ENCODE assay signal across 12 cellular contexts in genomic region chr6:70797625-70798024, GRCh38.
A peak's percentile ranks its signal among the peaks of the same experiment; 100 is the strongest.
DNase-seq lines count a peak whose midpoint lies in the region; ATAC-seq lines count a peak whose summit lies in the region.
"Had no signal": no experiment of that assay in that cellular context is flagged by ENCODE, and none has a peak within 500 bp of the region (broad histone marks: within the 10 kb centered on the region; RNA-seq: fewer than 3 reads in every experiment).

No MANE protein-coding gene starts in this region.

- peaks cover 42% of the 10 kb centered on the region for H3K36me3 Mint-ChIP-seq in T-helper 2 cell treated with Interferon-gamma antibody and Interleukin-4, amounts not matched to agents 5 μg/mL and 100 μg/mL, for 36 hours (ENCODE audit: low read depth)

- peak; percentile 97 for ATAC-seq in GM18498 (IDR thresholded peaks at IDR 0.05; ENCODE audit: unreplicated experiment)
- peak; percentile 100 for ATAC-seq in GM19395 (IDR thresholded peaks at IDR 0.05; ENCODE audit: unreplicated experiment)
- ATAC-seq in HG02759 (IDR thresholded peaks at IDR 0.05; ENCODE audit: unreplicated experiment): peak; percentile 91
- peak; percentile 88 for ATAC-seq in HG03439 (IDR thresholded peaks at IDR 0.05; ENCODE audit: unreplicated experiment)
- ATAC-seq: upper lobe of right lung had no signal

- H3K27me3 Mint-ChIP-seq in T-helper 2 cell treated with Interferon-gamma antibody and Interleukin-4, amounts not matched to agents 5 μg/mL and 100 μg/mL, for 36 hours (ENCODE audit: low read depth): no peaks in the 10 kb centered on the region

- no peak overlapping the region for H3K27ac Mint-ChIP-seq in T-helper 2 cell treated with Interferon-gamma antibody and Interleukin-4, amounts not matched to agents 5 μg/mL and 100 μg/mL, for 36 hours
- H3K27ac Mint-ChIP-seq: endodermal cell had no signal

- peaks cover 19% of the 10 kb centered on the region for H3K4me1 Mint-ChIP-seq in T-helper 2 cell treated with Interferon-gamma antibody and Interleukin-4, amounts not matched to agents 5 μg/mL and 100 μg/mL, for 36 hours (ENCODE audit: low read depth)
- H3K4me1 Mint-ChIP-seq: endodermal cell had no signal

- H3K9me3 Mint-ChIP-seq in T-helper 2 cell treated with Interferon-gamma antibody and Interleukin-4, amounts not matched to agents 5 μg/mL and 100 μg/mL, for 36 hours: peaks cover 15% of the 10 kb centered on the region

- DNase-seq in NCI-H446 (lab: John Stamatoyannopoulos, UW): no peak
- no peak for DNase-seq in activated naive CD4-positive, alpha-beta T cell treated with Interleukin-2 at 50 U/mL for 16 hours
- DNase-seq in T-helper 2 cell treated with Interferon-gamma antibody and Interleukin-4, amounts not matched to agents 5 μg/mL and 100 μg/mL, for 36 hours (ENCODE audit: low spot score): no peak
- no peak for DNase-seq in HuH-7 (ENCODE audit: low spot score)
- DNase-seq: endodermal cell, hypothalamus, NCI-H774, upper lobe of right lung had no signal

- no peak overlapping the region for H3K4me3 Mint-ChIP-seq in T-helper 2 cell treated with Interferon-gamma antibody and Interleukin-4, amounts not matched to agents 5 μg/mL and 100 μg/mL, for 36 hours
- H3K4me3 Mint-ChIP-seq: endodermal cell had no signal
